4 cellular contexts compared by ENCODE assay signal in genomic region chr19:50912102-50912599, GRCh38.
A peak's percentile ranks its signal among the peaks of the same experiment; 100 is the strongest.
TF ChIP-seq lines count a peak whose summit lies in the region.

No MANE protein-coding gene starts in this region.

TF ChIP-seq in A549, 52 proteins besides CTCF, POLR2A, EP300 and RAD21:
- no peak for TF ChIP-seq NR3C1 (IDR thresholded peaks at IDR 0.05)
- TF ChIP-seq NPAS2 (CRISPR knock-in tag; IDR thresholded peaks at IDR 0.05; ENCODE audit: borderline replicate concordance) = no peak
- no peak for TF ChIP-seq REST (IDR thresholded peaks at IDR 0.05)
- TF ChIP-seq ZSCAN20 (CRISPR knock-in tag; IDR thresholded peaks at IDR 0.05) = no peak
- TF ChIP-seq CBX2 (IDR thresholded peaks at IDR 0.05; ENCODE audit: borderline replicate concordance, low read depth) = no peak
- TF ChIP-seq RFX5 (IDR thresholded peaks at IDR 0.05) = no peak
- TF ChIP-seq TFCP2L1 (CRISPR knock-in tag; IDR thresholded peaks at IDR 0.05) = no peak
- TF ChIP-seq ESRRA (IDR thresholded peaks at IDR 0.05; ENCODE audit: borderline replicate concordance, low read length) = no peak
- no peak for TF ChIP-seq EHMT2 (IDR thresholded peaks at IDR 0.05; ENCODE audit: low read depth)

TF ChIP-seq in GM23338, 12 proteins besides CTCF, POLR2A, EP300 and RAD21 (continues in another document):
- TF ChIP-seq ZNF331 (CRISPR knock-in tag; IDR thresholded peaks at IDR 0.05; ENCODE audit: low read depth) (no peak), EZH2 (IDR thresholded peaks at IDR 0.05; ENCODE audit: low read depth, unreplicated experiment) (no peak), REST (IDR thresholded peaks at IDR 0.05; ENCODE audit: unreplicated experiment) (no peak), NANOG (IDR thresholded peaks at IDR 0.05; ENCODE audit: borderline replicate concordance) (no peak), ETS1 (IDR thresholded peaks at IDR 0.05) (no peak), CREB1 (CRISPR knock-in tag; IDR thresholded peaks at IDR 0.05; ENCODE audit: low read depth) (no peak), STAT1 (IDR thresholded peaks at IDR 0.05; ENCODE audit: unreplicated experiment) (no peak), EZH2phosphoT487 (IDR thresholded peaks at IDR 0.05; ENCODE audit: unreplicated experiment) (no peak), JUNB (IDR thresholded peaks at IDR 0.05; ENCODE audit: unreplicated experiment) (no peak), POLR2AphosphoS5 (IDR thresholded peaks at IDR 0.05; ENCODE audit: low read depth) (no peak), ZNF114 (CRISPR knock-in tag; IDR thresholded peaks at IDR 0.05) (no peak)

TF ChIP-seq in HEK293, 187 proteins besides CTCF, POLR2A, EP300 and RAD21:
- TF ChIP-seq KLF1 (tag by site-specific recombination; IDR thresholded peaks at IDR 0.05) (peak; percentile 69), ZNF561 (tag by site-specific recombination; IDR thresholded peaks at IDR 0.05; ENCODE audit: borderline replicate concordance) (no peak)

TF ChIP-seq in H1, 55 proteins besides CTCF, POLR2A, EP300 and RAD21:
- no peak for TF ChIP-seq KDM5A (IDR thresholded peaks at IDR 0.05; ENCODE audit: low read length)
- peak; percentile 57 for TF ChIP-seq RNF2 (IDR thresholded peaks at IDR 0.05; ENCODE audit: borderline replicate concordance, low read depth, low read length, missing control alignments, poor library complexity, severe bottlenecking)
- TF ChIP-seq JUN (IDR thresholded peaks at IDR 0.05; ENCODE audit: low read depth, low read length) = no peak
- no peak for TF ChIP-seq GABPA (IDR thresholded peaks at IDR 0.05; ENCODE audit: borderline replicate concordance, insufficient read depth, low read length)
- no peak for TF ChIP-seq RBBP5 (IDR thresholded peaks at IDR 0.05; ENCODE audit: borderline replicate concordance, low read depth, low read length)
- no peak for TF ChIP-seq TAF1 (IDR thresholded peaks at IDR 0.05; ENCODE audit: low read depth, low read length)
- no peak for TF ChIP-seq NANOG (IDR thresholded peaks at IDR 0.05; ENCODE audit: insufficient read depth, low read depth, low read length, poor library complexity, severe bottlenecking)
- peak; percentile 60 for TF ChIP-seq SUZ12 (IDR thresholded peaks at IDR 0.05; ENCODE audit: low read length)
TF ChIP-seq in H1: peak in this region for 2.
